In the genomic region with DNA sequence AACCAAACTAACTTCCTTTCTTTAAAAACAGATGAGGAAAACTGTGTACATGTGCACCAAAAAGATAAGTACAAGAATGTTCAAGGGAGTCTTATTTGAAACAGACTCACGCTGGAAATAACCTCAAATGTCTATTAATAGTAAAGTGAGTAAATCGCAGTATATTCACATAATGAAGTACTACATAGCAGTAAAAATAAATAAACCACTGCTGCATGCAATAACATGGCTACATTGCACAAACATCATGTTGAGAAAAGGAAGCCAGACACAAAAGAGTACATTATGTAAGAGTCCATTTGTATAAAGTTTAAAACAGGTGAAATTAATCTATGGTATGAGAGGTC, we compare ENCODE assay signal across 16 cellular contexts. TPM values are rescaled to one million over a fixed set of nuclear protein-coding genes. Genes with fewer than 3 reads are reported as not detected.
DNase-seq lines count a peak whose midpoint lies in the region; ATAC-seq, FAIRE-seq and TF ChIP-seq lines count a peak whose summit lies in the region.
"Had no signal": no experiment of that assay in that cellular context is flagged by ENCODE, and none has a peak within 500 bp of the region (broad histone marks: within the 10 kb centered on the region; RNA-seq: fewer than 3 reads in every experiment).

No MANE protein-coding gene starts in this region.

- H3K27ac ChIP-seq in thyroid gland (no peak overlapping the region), uterus (no peak overlapping the region)
- H3K27ac ChIP-seq: WERI-Rb-1 had no signal

- TF ChIP-seq POLR2A in thyroid gland (IDR thresholded peaks at IDR 0.05) (no peak), uterus (IDR thresholded peaks at IDR 0.05) (no peak)

- H3K4me3 ChIP-seq in AG10803 (ENCODE audit: low read length) (no peak overlapping the region), fibroblast of the aortic adventitia (ENCODE audit: low read depth, low read length) (no peak overlapping the region), thyroid gland (replicated peaks in 1 of 3) (no peak overlapping the region), uterus (no peak overlapping the region)
- H3K4me3 ChIP-seq: colonic mucosa, pancreas had no signal

- ATAC-seq in HG03469 (IDR thresholded peaks at IDR 0.05; ENCODE audit: unreplicated experiment) = no peak
- ATAC-seq: Panc1, pancreas had no signal

- WGBS in thyroid gland, 2 donors = 62 to 77% methylated on average over 2 of the region's 2 CpGs

- no peaks in the 10 kb centered on the region for H3K9me3 ChIP-seq in thyroid gland
- no peaks in the 10 kb centered on the region for H3K9me3 ChIP-seq in uterus
- H3K9me3 ChIP-seq: colonic mucosa, pancreas had no signal

- H3K4me1 ChIP-seq in thyroid gland (peaks cover 21 to 32% of the 10 kb centered on the region in 2 donors), uterus (no peaks in the 10 kb centered on the region)

- no peaks in the 10 kb centered on the region for H3K36me3 ChIP-seq in thyroid gland
- H3K36me3 ChIP-seq in uterus = no peaks in the 10 kb centered on the region
- H3K36me3 ChIP-seq: colonic mucosa, pancreas, WERI-Rb-1 had no signal

- peak; percentile 36 for DNase-seq in AG10803 (ENCODE audit: low read depth)
- peak; percentile 76 for DNase-seq in EH (ENCODE audit: low read depth)
- peak; percentile 71 for DNase-seq in SKM-1 treated with dmso at 0.1 percent for 144 hours (lab: John Stamatoyannopoulos, UW; ENCODE audit: unreplicated experiment)
- DNase-seq in fibroblast of the aortic adventitia (ENCODE audit: low read depth) = peak; percentile 22
- no peak for DNase-seq in D721Med (ENCODE audit: insufficient read length, low spot score)
- no peak for DNase-seq in thyroid gland
- DNase-seq in uterus = no peak
- DNase-seq: activated effector memory CD4-positive, alpha-beta T cell treated with anti-CD3 and anti-CD28 coated beads, Interleukin-2, amount 50 U/mL, for 16 hours; colonic mucosa; NCI-H2171; pancreas; WERI-Rb-1 had no signal

- TF ChIP-seq CTCF in AG10803 (conservative IDR thresholded peaks at IDR 0.05; ENCODE audit: low read length) (no peak), fibroblast of the aortic adventitia (IDR thresholded peaks at IDR 0.05; ENCODE audit: insufficient read depth, low read length) (no peak), D721Med (IDR thresholded peaks at IDR 0.05; ENCODE audit: insufficient read depth, missing control alignments) (no peak), thyroid gland (IDR thresholded peaks at IDR 0.05) (no peak), uterus (IDR thresholded peaks at IDR 0.05) (no peak)

- no peak for FAIRE-seq in D721Med (lab: Jason Lieb, UNC)
- FAIRE-seq: H1, pancreas had no signal

- intact Hi-C loops in thyroid gland (cut with DNase I) (no loop called here), uterus (cut with DNase I; ENCODE audit: low total_unique reads) (no loop called here)

- H3K27me3 ChIP-seq in thyroid gland (no peaks in the 10 kb centered on the region), uterus (no peaks in the 10 kb centered on the region)
- H3K27me3 ChIP-seq: colonic mucosa, pancreas had no signal

RNA-seq across cellular contexts. Expression of a gene that starts 5.3 kb away (rescaled TPM):
- total RNA-seq in fibroblast of the aortic adventitia (ENCODE audit: low replicate concordance) = 2.9 and 3.0 TPM in 2 replicates
- 10 to 100 TPM; 45.1 to 53.3 (median 49.4) TPM for total RNA-seq in thyroid gland
- 10 to 100 TPM in 1 of 4 donors, 1 to 10 TPM in 3; 2.3 to 25.9 (median 8.0) TPM for total RNA-seq in uterus

RNA-seq across cellular contexts. Expression of a gene that starts 21.8 kb away (rescaled TPM):
- total RNA-seq in fibroblast of the aortic adventitia (ENCODE audit: low replicate concordance) = 6.2 and 10.5 TPM in 2 replicates
- 10 to 100 TPM in 2 of 4 donors, 1 to 10 TPM in 2; 4.2 to 25.7 (median 11.8) TPM for total RNA-seq in thyroid gland
- under 1 TPM in 2 of 4 donors, not detected in 2; 0.69 to 0.77 TPM for total RNA-seq in uterus
- total RNA-seq: glomerular endothelial cell, H1 had no signal

Comparison
In these comparisons a context has a peak if more than half of its experiments do, and no peak if none do; other contexts are left out.
1. DNase-seq: peak in AG10803 (single experiment), EH (single experiment), SKM-1 treated with dmso at 0.1 percent for 144 hours (single experiment) and fibroblast of the aortic adventitia (single experiment); none in D721Med (single experiment), thyroid gland (0 of 2) and uterus (0 of 2).